In genomic region chr22:37177221-37177620, GRCh38 we compare ENCODE assay signal across 18 cellular contexts. TPM values are rescaled to one million over a fixed set of nuclear protein-coding genes. Genes with fewer than 3 reads are reported as not detected.
DNase-seq lines count a peak whose midpoint lies in the region; ATAC-seq and TF ChIP-seq lines count a peak whose summit lies in the region.
"Had no signal": no experiment of that assay in that cellular context is flagged by ENCODE, and none has a peak within 500 bp of the region (broad histone marks: within the 10 kb centered on the region; RNA-seq: fewer than 3 reads in every experiment).

No MANE protein-coding gene starts in this region.

- H3K18ac ChIP-seq in trophoblast cell (ENCODE audit: low read length), result peak overlapping the region; percentile 14

- no peak for TF ChIP-seq EP300 in gastroesophageal sphincter (IDR thresholded peaks at IDR 0.05)

- H2BK5ac ChIP-seq in trophoblast cell (ENCODE audit: low read depth, low read length, poor library complexity), result no peak overlapping the region

- no peaks in the 10 kb centered on the region for H3K79me2 ChIP-seq in trophoblast cell (ENCODE audit: control insufficient read depth, insufficient read depth, low read length, poor library complexity)

- DNase-seq in RWPE2 (ENCODE audit: low spot score), result peak; percentile 17
- no peak for DNase-seq in trophoblast cell
- DNase-seq in occipital lobe (lab: John Stamatoyannopoulos, UW), result no peak
- DNase-seq in EL, result no peak
- no peak for DNase-seq in KG1 (lab: John Stamatoyannopoulos, UW)
- DNase-seq in NCI-H1694 treated with DMSO at 0.1 percent for 48 hours (lab: John Stamatoyannopoulos, UW), result no peak
- DNase-seq: activated CD8-positive, alpha-beta memory T cell treated with anti-CD3 and anti-CD28 coated beads for 24 hours; activated naive CD4-positive, alpha-beta T cell treated with anti-CD3 and anti-CD28 coated beads for 36 hours; DMS 273 treated with DMSO at 0.1 percent for 48 hours; GOT3; NCI-H1417; NCI-H2227 treated with DMSO at 0.1 percent for 48 hours; stimulated activated naive CD4-positive, alpha-beta T cell treated with Interleukin-2 at 50 U/mL for 16 hours had no signal

- H3K4ac ChIP-seq in trophoblast cell (ENCODE audit: low read depth, low read length), result no peak overlapping the region

- H3K4me2 ChIP-seq in BLaER1, result peak overlapping the region; percentile 63
- no peak overlapping the region for H3K4me2 ChIP-seq in trophoblast cell (ENCODE audit: low read length)

- H3K4me1 ChIP-seq in BLaER1, result peaks cover 46% of the 10 kb centered on the region
- H3K4me1 ChIP-seq in RWPE2 (ENCODE audit: insufficient read depth, poor library complexity, severe bottlenecking), result peaks cover 8% of the 10 kb centered on the region
- peaks cover 0 to 38% (median 25%) of the 10 kb centered on the region in 3 donors for H3K4me1 ChIP-seq in gastroesophageal sphincter
- peaks cover 26 to 29% of the 10 kb centered on the region in 2 experiments for H3K4me1 ChIP-seq in trophoblast cell (ENCODE audit: control insufficient read depth in 1 of 2, insufficient read depth in 2 of 2, low read length in 2 of 2)

- H3K27ac ChIP-seq in BLaER1 (no peak overlapping the region), RWPE2 (ENCODE audit: poor library complexity, severe bottlenecking) (no peak overlapping the region), gastroesophageal sphincter (peak overlapping the region in 3 of 4 donors; percentile 25 to 57 (median 57)), trophoblast cell (ENCODE audit: low read depth, low read length) (no peak overlapping the region)
- H3K27ac ChIP-seq: SK-N-MC had no signal

- H4K91ac ChIP-seq in trophoblast cell (ENCODE audit: low read depth, low read length), result peak overlapping the region; percentile 67

- peak overlapping the region; percentile 40 for H2BK120ac ChIP-seq in trophoblast cell (ENCODE audit: insufficient read depth, low read length, poor library complexity)

- H3K79me1 ChIP-seq in trophoblast cell (ENCODE audit: low read length), result peaks cover 19% of the 10 kb centered on the region

- no peak for TF ChIP-seq POLR2A in gastroesophageal sphincter (IDR thresholded peaks at IDR 0.05)

- ATAC-seq in RWPE2 (ENCODE audit: low read depth), result no peak
- ATAC-seq in gastroesophageal sphincter, result no peak

- no peak overlapping the region for H4K12ac ChIP-seq in trophoblast cell (ENCODE audit: low read depth, low read length)

- no peak overlapping the region for H2AFZ ChIP-seq in trophoblast cell (ENCODE audit: insufficient read depth, low read length, poor library complexity)

- no peaks in the 10 kb centered on the region for H3K9me3 ChIP-seq in BLaER1
- H3K9me3 ChIP-seq in RWPE2 (ENCODE audit: severe bottlenecking), result no peaks in the 10 kb centered on the region
- H3K9me3 ChIP-seq in gastroesophageal sphincter, result no peaks in the 10 kb centered on the region
- no peaks in the 10 kb centered on the region for H3K9me3 ChIP-seq in trophoblast cell (ENCODE audit: insufficient read depth, low read depth, low read length)

- H3K36me3 ChIP-seq in BLaER1, result no peaks in the 10 kb centered on the region
- no peaks in the 10 kb centered on the region for H3K36me3 ChIP-seq in RWPE2 (ENCODE audit: low read depth)
- peaks cover 0 to 5% of the 10 kb centered on the region in 2 donors for H3K36me3 ChIP-seq in gastroesophageal sphincter
- H3K36me3 ChIP-seq in trophoblast cell (ENCODE audit: control insufficient read depth in 1 of 2, insufficient read depth in 2 of 2, low read length in 2 of 2), result peaks cover 14 to 20% of the 10 kb centered on the region in 2 experiments

- H3K27me3 ChIP-seq in BLaER1, result no peaks in the 10 kb centered on the region
- H3K27me3 ChIP-seq in RWPE2 (ENCODE audit: insufficient read depth, poor library complexity, severe bottlenecking), result no peaks in the 10 kb centered on the region
- H3K27me3 ChIP-seq in gastroesophageal sphincter, result no peaks in the 10 kb centered on the region
- no peaks in the 10 kb centered on the region for H3K27me3 ChIP-seq in trophoblast cell (ENCODE audit: insufficient read depth, low read length)

- no peak overlapping the region for H3K4me3 ChIP-seq in BLaER1
- H3K4me3 ChIP-seq in RWPE2 (ENCODE audit: severe bottlenecking), result no peak overlapping the region
- H3K4me3 ChIP-seq in gastroesophageal sphincter, result no peak overlapping the region
- no peak overlapping the region for H3K4me3 ChIP-seq in trophoblast cell (ENCODE audit: low read depth, low read length)
- H3K4me3 ChIP-seq: SK-N-MC had no signal

- H3K23ac ChIP-seq in trophoblast cell (ENCODE audit: low read length), result no peak overlapping the region

- peak overlapping the region; percentile 34 for H2AK5ac ChIP-seq in trophoblast cell (ENCODE audit: low read length)

- WGBS in gastroesophageal sphincter (ENCODE audit: low coverage in 1 of 2), 2 donors, result 68 to 89% methylated on average over 3 to 4 of the region's 5 CpGs
- WGBS in trophoblast cell (ENCODE audit: extremely low coverage, insufficient coverage, insufficient read length), result no CpG with 5 or more reads among the region's 5 CpGs

- no peaks in the 10 kb centered on the region for H4K20me1 ChIP-seq in BLaER1

- no peak overlapping the region for H3K14ac ChIP-seq in trophoblast cell (ENCODE audit: low read length)

- no peak for TF ChIP-seq CTCF in RWPE2 (IDR thresholded peaks at IDR 0.05; ENCODE audit: poor library complexity, severe bottlenecking)
- TF ChIP-seq CTCF in gastroesophageal sphincter (IDR thresholded peaks at IDR 0.05), result no peak

- H4K8ac ChIP-seq in trophoblast cell (ENCODE audit: low read depth, low read length), result no peak overlapping the region

- H3K9ac ChIP-seq in BLaER1 (no peak overlapping the region), trophoblast cell (ENCODE audit: low read length) (no peak overlapping the region)

- peak overlapping the region; percentile 17 for H2BK12ac ChIP-seq in trophoblast cell (ENCODE audit: low read length)

RNA-seq across cellular contexts. Expression of gene C1QTNF6, which starts 10.8 kb away (rescaled TPM):
- total RNA-seq in gastroesophageal sphincter, result 1 to 10 TPM in 2 of 4 donors, under 1 TPM in 2; 0.69 to 1.6 (median 1.1) TPM
- 64.9 and 67.2 TPM in 2 replicates for polyA plus RNA-seq in trophoblast cell (2013)
- 5.3 TPM for total RNA-seq in occipital lobe

RNA-seq across cellular contexts. Expression of gene IL2RB, which starts 27.5 kb away (rescaled TPM):
- total RNA-seq in gastroesophageal sphincter (1 to 10 TPM in 1 of 4 donors, under 1 TPM in 3; 0.07 to 3.1 (median 0.29) TPM), occipital lobe (not detected)
- polyA plus RNA-seq in trophoblast cell (2013), result 6.6 and 6.7 TPM in 2 replicates
- total RNA-seq: myocyte had no signal

RNA-seq across cellular contexts. Expression of gene SSTR3, which starts 35.1 kb away (rescaled TPM):
- total RNA-seq in gastroesophageal sphincter (not detected), occipital lobe (not detected)
- polyA plus RNA-seq in trophoblast cell (2013), result not detected in 2 replicates
- total RNA-seq: kidney epithelial cell, myocyte had no signal

Comparison
In these comparisons a context has a peak if more than half of its experiments do, and no peak if none do; other contexts are left out.
1. H3K27ac ChIP-seq: peak in gastroesophageal sphincter (3 of 4); none in BLaER1 (single experiment), RWPE2 (single experiment) and trophoblast cell (single experiment).